8 cellular contexts compared by ENCODE assay signal in genomic region chr10:32056136-32057040, GRCh38.
A peak's percentile ranks its signal among the peaks of the same experiment; 100 is the strongest.
DNase-seq lines count a peak whose midpoint lies in the region; ATAC-seq and TF ChIP-seq lines count a peak whose summit lies in the region.

Gene KIF5B (minus strand): TSS chr10:32056425. CDS start chr10:32055973, 452 bp downstream.

- DNase-seq in NCI-H2171 treated with DMSO at 0.1 percent for 48 hours (lab: John Stamatoyannopoulos, UW) (peak; percentile 68), WERI-Rb-1 (peak; percentile 80), T47D (ENCODE audit: low read depth in 1 of 2, low spot score in 1 of 2) (peak; percentile 79 to 84)

- ATAC-seq in GM18867 (IDR thresholded peaks at IDR 0.05; ENCODE audit: unreplicated experiment), result peak; percentile 86
- ATAC-seq in HG03095 (IDR thresholded peaks at IDR 0.05; ENCODE audit: unreplicated experiment), result peak; percentile 81

- H3K4me1 ChIP-seq in ACC112 (ENCODE audit: control insufficient read depth, insufficient read depth, low read length, unreplicated experiment), result peaks cover 30% of the 10 kb centered on the region
- H3K4me1 ChIP-seq in iPS-20b (ENCODE audit: insufficient read depth, low read length), result peaks cover 12% of the 10 kb centered on the region; the same call in 1 of the 2 replicates

- in situ Hi-C loops in T47D (cut with HindIII; ENCODE audit: low pct_unique_long_range_greater_than_20kb, low sequenced_read_pairs), result no loop called here

- H3K4me3 ChIP-seq in ACC112 (ENCODE audit: low read depth, low read length), result peak within 1 kb of the TSS; percentile 98
- H3K4me3 ChIP-seq in WERI-Rb-1 (ENCODE audit: low read depth, low read length), result peak within 1 kb of the TSS; percentile 92
- H3K4me3 ChIP-seq in iPS-20b (ENCODE audit: low read length), result peak within 1 kb of the TSS; percentile 87
- H3K4me3 ChIP-seq in skin epidermis, result peak within 1 kb of the TSS; percentile 48 to 90 (median 83)

- H3K36me3 ChIP-seq in ACC112 (ENCODE audit: insufficient read depth, low read length), result no peaks in the 10 kb centered on the region
- peaks cover 4% of the 10 kb centered on the region; the same call in 1 of the 2 replicates for H3K36me3 ChIP-seq in WERI-Rb-1
- H3K36me3 ChIP-seq in iPS-20b (ENCODE audit: insufficient read depth, low read depth, low read length), result no peaks in the 10 kb centered on the region

- no peaks in the 10 kb centered on the region for H3K9me3 ChIP-seq in WERI-Rb-1 (ENCODE audit: severe bottlenecking)
- no peaks in the 10 kb centered on the region for H3K9me3 ChIP-seq in iPS-20b (ENCODE audit: insufficient read depth, low read depth, low read length)

- H3K27ac ChIP-seq in ACC112 (ENCODE audit: low read depth, low read length) (peak within 1 kb of the TSS; percentile 72), WERI-Rb-1 (peak within 1 kb of the TSS; percentile 96), iPS-20b (ENCODE audit: low read length) (peak within 1 kb of the TSS; percentile 89), skin epidermis (peak within 1 kb of the TSS; percentile 90 to 100 (median 98))

- no peak for TF ChIP-seq CTCF in WERI-Rb-1 (IDR thresholded peaks at IDR 0.05; ENCODE audit: low read depth, low read length)

- peaks cover 48% of the 10 kb centered on the region for H3K79me2 ChIP-seq in ACC112 (ENCODE audit: control insufficient read depth, insufficient read depth, low read length, unreplicated experiment)

- peak within 1 kb of the TSS; percentile 92 for H2AFZ ChIP-seq in ACC112 (ENCODE audit: low read length, unreplicated experiment)

- H3K27me3 ChIP-seq in ACC112 (ENCODE audit: insufficient read depth, low read length) (no peaks in the 10 kb centered on the region), WERI-Rb-1 (ENCODE audit: insufficient read depth, low read depth, severe bottlenecking) (no peaks in the 10 kb centered on the region), iPS-20b (ENCODE audit: insufficient read depth, low read length) (no peaks in the 10 kb centered on the region)

- peak within 1 kb of the TSS; percentile 94 for H3K9ac ChIP-seq in iPS-20b (ENCODE audit: low read depth, low read length)

Comparison
In these comparisons a context has a peak if more than half of its experiments do, and no peak if none do; other contexts are left out.
1. Peak in every context shown above with its lines: DNase-seq, ATAC-seq, H3K4me3 ChIP-seq and H3K27ac ChIP-seq.